Comparison of ENCODE assay signal across 21 cellular contexts in the genomic region with DNA sequence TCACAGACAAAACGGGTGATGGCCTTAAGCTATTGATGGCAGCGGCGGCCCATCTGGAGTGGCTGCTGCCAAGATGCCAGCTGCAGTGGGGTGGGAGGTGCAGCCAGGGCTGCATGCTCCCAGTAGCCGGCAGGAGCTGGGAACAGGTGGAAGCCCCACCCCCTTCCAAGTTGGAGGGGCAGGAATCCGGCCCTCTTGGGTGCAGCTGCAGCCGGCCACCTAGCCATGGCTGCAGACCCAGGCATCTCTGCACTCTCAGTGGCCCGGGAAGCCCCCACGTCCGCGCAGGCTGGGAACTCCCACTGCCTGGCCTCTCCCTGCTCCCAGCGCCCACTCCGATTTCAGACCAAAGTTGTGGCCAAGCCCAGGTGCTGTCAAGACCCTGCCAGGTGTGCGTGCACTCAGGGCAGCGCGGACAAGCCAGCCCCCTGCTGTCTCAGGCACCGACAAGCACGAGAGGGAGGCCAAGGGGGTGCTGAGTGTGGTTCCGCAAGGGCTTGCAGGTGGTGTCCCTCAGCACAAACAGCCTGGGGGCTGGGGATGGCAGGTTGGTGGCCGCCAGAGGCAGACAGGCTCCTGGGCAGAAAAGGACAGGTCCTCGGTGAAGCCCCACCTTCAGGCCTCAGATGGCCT.
A peak's percentile ranks its signal among the peaks of the same experiment; 100 is the strongest.
DNase-seq lines count a peak whose midpoint lies in the region; ATAC-seq, FAIRE-seq and TF ChIP-seq lines count a peak whose summit lies in the region.
"Had no signal": no experiment of that assay in that cellular context is flagged by ENCODE, and none has a peak within 500 bp of the region (broad histone marks: within the 10 kb centered on the region; RNA-seq: fewer than 3 reads in every experiment).

No MANE protein-coding gene starts in this region.

- H3K56ac ChIP-seq in H1 (replicated peaks; ENCODE audit: insufficient read length, low read depth, low read length): no peak overlapping the region

- no peaks in the 10 kb centered on the region for H3K9me2 ChIP-seq in MM.1S (replicated peaks; ENCODE audit: insufficient read depth, low read length)

- CTCF ChIA-PET in H1 (lab: Charles Lee; ENCODE audit: partially characterized antibody): no interaction called here

- H3K79me2 ChIP-seq in H1 (ENCODE audit: control insufficient read depth in 1 of 2, insufficient read depth in 2 of 2, low read length in 2 of 2) (no peaks in the 10 kb centered on the region), MM.1S (ENCODE audit: low read length) (no peaks in the 10 kb centered on the region)

- no peak for DNase-seq in stimulated activated naive CD8-positive, alpha-beta T cell treated with anti-CD3 and anti-CD28 coated beads, Interleukin-15, amount 100 ng/mL, for 72 hours
- no peak for DNase-seq in stimulated activated naive CD8-positive, alpha-beta T cell treated with anti-CD3 and anti-CD28 coated beads, Interleukin-15, Interleukin-2, amounts not matched to agents 100 U/mL and 50 U/mL, for 24 hours
- DNase-seq in NCI-H345 (lab: John Stamatoyannopoulos, UW): peak; percentile 70
- DNase-seq in H1 (ENCODE audit: low read depth in 1 of 2, low spot score in 2 of 2): peak in 1 of 2 experiments; percentile 46
- DNase-seq in MM.1S: no peak
- no peak for DNase-seq in NCI-H1694 treated with DMSO at 0.1 percent for 48 hours (lab: John Stamatoyannopoulos, UW)
- no peak for DNase-seq in activated effector memory CD4-positive, alpha-beta T cell treated with anti-CD3 and anti-CD28 coated beads, Interleukin-2, amount 50 U/mL, for 16 hours
- DNase-seq in coronary artery (ENCODE audit: low spot score): no peak
- DNase-seq: activated CD4-positive, CD25-positive, alpha-beta regulatory T cell treated with anti-CD3 and anti-CD28 coated beads, Interleukin-2, amount 50 U/mL, for 72 hours; activated naive CD4-positive, alpha-beta T cell; activated T-cell treated with anti-CD3 and anti-CD28 coated beads, Interleukin-2, amount 50 U/mL, for 24 hours; glutamatergic neuron; naive B cell; NCI-H2029 treated with DMSO at 0.1 percent for 48 hours; PC-3; stimulated activated CD4-positive, alpha-beta T cell treated with anti-CD3 and anti-CD28 coated beads, Interleukin-12 subunit alpha, Interleukin-12 subunit beta, amount 100 ng/mL, for 4 hours; T-cell had no signal

- no peak for TF ChIP-seq CTCF in H1 (IDR thresholded peaks at IDR 0.05; ENCODE audit: control extremely low read depth in 1 of 3, insufficient read depth in 1 of 3, low read depth in 1 of 3, low read length in 3 of 3)
- no peak for TF ChIP-seq CTCF in MM.1S (IDR thresholded peaks at IDR 0.05; ENCODE audit: low read length)
- TF ChIP-seq CTCF in coronary artery (IDR thresholded peaks at IDR 0.05): no peak

- H3K14ac ChIP-seq in H1 (ENCODE audit: insufficient read length): no peak overlapping the region

- H3K27ac ChIP-seq in H1 (ENCODE audit: low read depth, low read length): no peak overlapping the region
- no peak overlapping the region for H3K27ac ChIP-seq in MM.1S (ENCODE audit: low read length)
- no peak overlapping the region for H3K27ac ChIP-seq in coronary artery

- peaks cover 9% of the 10 kb centered on the region for H3K27me3 Mint-ChIP-seq in stimulated activated naive CD8-positive, alpha-beta T cell treated with anti-CD3 and anti-CD28 coated beads, Interleukin-15, amount 100 ng/mL, for 72 hours
- H3K27me3 Mint-ChIP-seq: activated T-cell treated with anti-CD3 and anti-CD28 coated beads, Interleukin-2, amount 50 U/mL, for 24 hours; dendritic cell treated with granulocyte-macrophage colony-stimulating factor and Interleukin-4, amounts not matched to agents 40 ng/mL and 50 ng/mL, for 4 days; IgD-negative memory B cell had no signal

- H2BK12ac ChIP-seq in H1 (ENCODE audit: low read depth, low read length): no peak overlapping the region

- no peaks in the 10 kb centered on the region for H3K4me1 Mint-ChIP-seq in stimulated activated naive CD8-positive, alpha-beta T cell treated with anti-CD3 and anti-CD28 coated beads, Interleukin-15, amount 100 ng/mL, for 72 hours
- H3K4me1 Mint-ChIP-seq: IgD-negative memory B cell, naive B cell, T-cell had no signal

- no peaks in the 10 kb centered on the region; a peak in 1 of 4 replicates for H3K9me3 ChIP-seq in H1 (ENCODE audit: insufficient read depth in 2 of 2, low read depth in 1 of 2, low read length in 1 of 2)
- H3K9me3 ChIP-seq in MM.1S (replicated peaks; ENCODE audit: insufficient read depth, low read length): no peaks in the 10 kb centered on the region
- H3K9me3 ChIP-seq: HAP-1 had no signal

- no peak overlapping the region for H2BK5ac ChIP-seq in H1 (ENCODE audit: low read depth, low read length)

- H4K91ac ChIP-seq in H1 (replicated peaks; ENCODE audit: insufficient read length, low read length): no peak overlapping the region

- no peak overlapping the region for H4K5ac ChIP-seq in H1 (ENCODE audit: insufficient read length, low read depth, low read length)

- POLR2A ChIA-PET in H1 (lab: Charles Lee; ENCODE audit: partially characterized antibody): no interaction called here

- H3K4me2 ChIP-seq in H1 (ENCODE audit: insufficient read depth in 1 of 2, low read depth in 2 of 2, low read length in 2 of 2): no peak overlapping the region
- H3K4me2 ChIP-seq in MM.1S (ENCODE audit: low read depth, low read length): no peak overlapping the region

- no peak overlapping the region for H3K27ac Mint-ChIP-seq in stimulated activated naive CD8-positive, alpha-beta T cell treated with anti-CD3 and anti-CD28 coated beads, Interleukin-15, amount 100 ng/mL, for 72 hours
- H3K27ac Mint-ChIP-seq: activated T-cell treated with anti-CD3 and anti-CD28 coated beads, Interleukin-2, amount 50 U/mL, for 24 hours; dendritic cell treated with granulocyte-macrophage colony-stimulating factor and Interleukin-4, amounts not matched to agents 40 ng/mL and 50 ng/mL, for 4 days; IgD-negative memory B cell; naive B cell; T-cell; type B pancreatic cell had no signal

- no peak overlapping the region for H2BK15ac ChIP-seq in H1 (ENCODE audit: low read length)

- TF ChIP-seq EP300 in H1 (IDR thresholded peaks at IDR 0.05; ENCODE audit: borderline replicate concordance in 1 of 2, low read depth in 2 of 2, low read length in 2 of 2): no peak

- no peak overlapping the region for H2BK120ac ChIP-seq in H1 (replicated peaks; ENCODE audit: low read depth, low read length)

- H3K23ac ChIP-seq in H1 (ENCODE audit: insufficient read length): no peak overlapping the region

- peaks cover 8 to 15% of the 10 kb centered on the region in 2 donors for H3K9me3 Mint-ChIP-seq in stimulated activated naive CD8-positive, alpha-beta T cell treated with anti-CD3 and anti-CD28 coated beads, Interleukin-15, amount 100 ng/mL, for 72 hours

- H2BK20ac ChIP-seq in H1 (ENCODE audit: low read length): no peak overlapping the region

- TF ChIP-seq RAD21 in H1 (IDR thresholded peaks at IDR 0.05 in 1 of 2, conservative IDR thresholded peaks at IDR 0.05 in 1 of 2; ENCODE audit: low read depth in 2 of 2, low read length in 2 of 2): no peak

- H3K9ac ChIP-seq in H1 (replicated peaks in 1 of 4; ENCODE audit: extremely low read depth in 1 of 4, low read depth in 3 of 4, low read length in 3 of 4) (no peak overlapping the region), MM.1S (ENCODE audit: low read length) (no peak overlapping the region)

- 94% methylated on average over 20 of the region's 20 CpGs; no CpG with 5 or more reads in 1 of the 2 experiments for WGBS in H1 (ENCODE audit: extremely low coverage in 1 of 2, insufficient coverage in 1 of 2, insufficient read length in 1 of 2, insufficient replicate concordance in 2 of 2, low coverage in 1 of 2, low lambda C conversion rate in 2 of 2, missing lambda C conversion rate in 1 of 2), 2 experiments

- FAIRE-seq in H1 (lab: Jason Lieb, UNC): no peak

- H3K4ac ChIP-seq in H1 (replicated peaks; ENCODE audit: insufficient read length, low read depth, low read length): no peak overlapping the region

- H3K27me3 ChIP-seq in H1 (replicated peaks in 1 of 4; ENCODE audit: control insufficient read depth in 3 of 4, extremely low read depth in 1 of 4, insufficient read depth in 3 of 4, low read length in 3 of 4): no peaks in the 10 kb centered on the region
- no peaks in the 10 kb centered on the region for H3K27me3 ChIP-seq in MM.1S (replicated peaks; ENCODE audit: insufficient read depth, low read length)

- no peaks in the 10 kb centered on the region for H4K20me1 ChIP-seq in H1 (replicated peaks in 1 of 2; ENCODE audit: control insufficient read depth in 1 of 2, insufficient read depth in 2 of 2, low read length in 2 of 2)
- no peaks in the 10 kb centered on the region for H4K20me1 ChIP-seq in MM.1S (ENCODE audit: insufficient read depth, low read length)

- no peak overlapping the region for H3K4me3 Mint-ChIP-seq in stimulated activated naive CD8-positive, alpha-beta T cell treated with anti-CD3 and anti-CD28 coated beads, Interleukin-15, amount 100 ng/mL, for 72 hours
- H3K4me3 Mint-ChIP-seq: activated T-cell treated with anti-CD3 and anti-CD28 coated beads, Interleukin-2, amount 50 U/mL, for 24 hours; dendritic cell treated with granulocyte-macrophage colony-stimulating factor and Interleukin-4, amounts not matched to agents 40 ng/mL and 50 ng/mL, for 4 days; IgD-negative memory B cell; naive B cell; T-cell; type B pancreatic cell had no signal

- no peak overlapping the region for H2AK5ac ChIP-seq in H1 (ENCODE audit: low read depth, low read length)

- ATAC-seq in stimulated activated naive CD8-positive, alpha-beta T cell treated with anti-CD3 and anti-CD28 coated beads, Interleukin-15, amount 100 ng/mL, for 72 hours: peak; percentile 33
- no peak for ATAC-seq in stimulated activated naive CD8-positive, alpha-beta T cell treated with anti-CD3 and anti-CD28 coated beads, Interleukin-15, Interleukin-2, amounts not matched to agents 100 U/mL and 50 U/mL, for 24 hours
- ATAC-seq: PC-3, T-cell had no signal

- H3K79me1 ChIP-seq in H1 (ENCODE audit: low read depth, low read length): no peaks in the 10 kb centered on the region

- no peak overlapping the region for H2AFZ ChIP-seq in H1 (ENCODE audit: low read length)
- no peak overlapping the region for H2AFZ ChIP-seq in MM.1S (ENCODE audit: low read length)

- H3K4me1 ChIP-seq in H1 (replicated peaks in 1 of 4; ENCODE audit: control insufficient read depth in 3 of 4, insufficient read depth in 4 of 4, low read length in 3 of 4) (peaks cover 0 to 5% (median 0%) of the 10 kb centered on the region in 4 experiments; a peak in 1 of 7 replicates), MM.1S (ENCODE audit: low read length) (no peaks in the 10 kb centered on the region)
- H3K4me1 ChIP-seq: HAP-1 had no signal

- H4K8ac ChIP-seq in H1 (ENCODE audit: extremely low read depth, insufficient read depth, low read length): peak overlapping the region; percentile 57; the same call in 1 of the 2 replicates

- no peak for TF ChIP-seq POLR2A in H1 (IDR thresholded peaks at IDR 0.05; ENCODE audit: control extremely low read depth in 1 of 2, low read depth in 2 of 2, low read length in 2 of 2)

- H3K36me3 ChIP-seq in H1 (ENCODE audit: control insufficient read depth in 2 of 4, insufficient read depth in 4 of 4, low read length in 3 of 4) (no peaks in the 10 kb centered on the region), MM.1S (replicated peaks; ENCODE audit: insufficient read depth, low read length) (no peaks in the 10 kb centered on the region)
- H3K36me3 ChIP-seq: HAP-1 had no signal

- no peaks in the 10 kb centered on the region for H3F3A ChIP-seq in MM.1S (ENCODE audit: insufficient read depth, low read length)

- H3K18ac ChIP-seq in H1 (ENCODE audit: extremely low read depth, low read length): no peak overlapping the region

- H3K4me3 ChIP-seq in H1 (ENCODE audit: extremely low read depth in 1 of 4, insufficient read depth in 2 of 4, low read depth in 3 of 4, low read length in 4 of 4): no peak overlapping the region
- H3K4me3 ChIP-seq in MM.1S (ENCODE audit: low read length): no peak overlapping the region
- H3K4me3 ChIP-seq in coronary artery: no peak overlapping the region
- H3K4me3 ChIP-seq: HAP-1 had no signal

- no peaks in the 10 kb centered on the region for H3K23me2 ChIP-seq in H1 (ENCODE audit: low read depth, low read length)
